ENCODE assay signal across 8 cellular contexts in genomic region chr4:2798399-2799301, GRCh38. TPM values are rescaled to one million over a fixed set of nuclear protein-coding genes. Genes with fewer than 3 reads are reported as not detected.
DNase-seq lines count a peak whose midpoint lies in the region; ATAC-seq, FAIRE-seq and TF ChIP-seq lines count a peak whose summit lies in the region.

No MANE protein-coding gene starts in this region.

- ATAC-seq in HG02759 (IDR thresholded peaks at IDR 0.05; ENCODE audit: unreplicated experiment) (peak; percentile 52), HG03280 (IDR thresholded peaks at IDR 0.05; ENCODE audit: unreplicated experiment) (no peak)

- peaks cover 37 to 66% of the 10 kb centered on the region in 2 donors for H3K4me1 ChIP-seq in breast epithelium
- peaks cover 98% of the 10 kb centered on the region for H3K4me1 ChIP-seq in vagina

- H3K36me3 Mint-ChIP-seq in mesothelial cell of epicardium = no peaks in the 10 kb centered on the region

- DNase-seq in GM12892 (ENCODE audit: insufficient read length) (no peak), RWPE1 (ENCODE audit: low spot score) (no peak), breast epithelium (ENCODE audit: low spot score in 2 of 2) (peak in 1 of 2 donors; percentile 53), mesothelial cell of epicardium (ENCODE audit: low spot score in 2 of 2, unreplicated experiment in 2 of 2) (no peak), vagina (ENCODE audit: extremely low spot score in 2 of 2) (no peak), COLO829 (ENCODE audit: low spot score) (no peak)

- H3K27me3 Mint-ChIP-seq in mesothelial cell of epicardium (ENCODE audit: low read depth) = peaks cover 6% of the 10 kb centered on the region

- CTCF ChIA-PET in RWPE1 (lab: Yijun Ruan, JAX) = interaction anchor here (1.6 kb wide), 1 partner anchor 81 kb away, joined by 3 read pairs; no protein-coding TSS in a partner anchor

- H3K9me3 Mint-ChIP-seq in mesothelial cell of epicardium = no peaks in the 10 kb centered on the region

- peaks cover 40% of the 10 kb centered on the region for H3K4me1 Mint-ChIP-seq in mesothelial cell of epicardium

- H3K27ac ChIP-seq in RWPE1 (peak overlapping the region; percentile 99), breast epithelium (peak overlapping the region; percentile 87), vagina (peak overlapping the region; percentile 90)

- H3K4me3 Mint-ChIP-seq in mesothelial cell of epicardium = peak overlapping the region; percentile 34

- POLR2A ChIA-PET in RWPE1 (lab: Yijun Ruan, JAX; ENCODE audit: low non-redundant PET) = no interaction called here

- H3K9me3 ChIP-seq in breast epithelium (no peaks in the 10 kb centered on the region), vagina (no peaks in the 10 kb centered on the region)

- no peak for TF ChIP-seq POLR2A in GM12892 (IDR thresholded peaks at IDR 0.05; ENCODE audit: low read depth, low read length)
- no peak for TF ChIP-seq POLR2A in breast epithelium (IDR thresholded peaks at IDR 0.05)
- TF ChIP-seq POLR2A in vagina (IDR thresholded peaks at IDR 0.05) = no peak

- TF ChIP-seq CTCF in RWPE1 (conservative IDR thresholded peaks at IDR 0.05; ENCODE audit: low read depth) (no peak), breast epithelium (IDR thresholded peaks at IDR 0.05) (no peak), mesothelial cell of epicardium (IDR thresholded peaks at IDR 0.05; ENCODE audit: unreplicated experiment) (no peak), vagina (IDR thresholded peaks at IDR 0.05) (no peak)

- H3K27me3 ChIP-seq in breast epithelium (no peaks in the 10 kb centered on the region), vagina (no peaks in the 10 kb centered on the region)

- H3K27ac Mint-ChIP-seq in mesothelial cell of epicardium = peak overlapping the region; percentile 70

- FAIRE-seq in GM12892 (lab: Jason Lieb, UNC) = peak; percentile 94

- intact Hi-C loops in breast epithelium (cut with DNase I; ENCODE audit: low total_unique reads) (no loop called here), vagina (cut with DNase I) (no loop called here)

- H3K4me3 ChIP-seq in breast epithelium (peak overlapping the region; percentile 20 to 58 (median 30)), vagina (peak overlapping the region; percentile 3 to 21)

- H3K36me3 ChIP-seq in breast epithelium = no peaks in the 10 kb centered on the region
- no peaks in the 10 kb centered on the region for H3K36me3 ChIP-seq in vagina

RNA-seq across cellular contexts. Expression of gene SH3BP2, which starts 5.8 kb away (rescaled TPM):
- 27.8 TPM for polyA plus RNA-seq in GM12892 (2012; ENCODE audit: missing spikeins)
- total RNA-seq in breast epithelium (10 to 100 TPM; 40.5 to 74.8 (median 59.3) TPM), mesothelial cell of epicardium (72.9 to 79.0 TPM (median 76.7 TPM) in 3 replicates), vagina (102 TPM)

RNA-seq across cellular contexts. Expression of gene TNIP2, which starts 42.5 kb away (rescaled TPM):
- 35.5 TPM for polyA plus RNA-seq in GM12892 (2012; ENCODE audit: missing spikeins)
- total RNA-seq in breast epithelium (10 to 100 TPM; 46.4 to 73.4 (median 64.2) TPM), mesothelial cell of epicardium (23.8 to 25.9 TPM (median 25.0 TPM) in 3 replicates), vagina (57.0 TPM)

RNA-seq across cellular contexts. Expression of gene ADD1, which starts 45.0 kb away (rescaled TPM):
- polyA plus RNA-seq in GM12892 (2012; ENCODE audit: missing spikeins) = 77.1 TPM
- total RNA-seq in breast epithelium = 100 to 1,000 TPM; 161 to 193 (median 181) TPM
- total RNA-seq in mesothelial cell of epicardium = 277 to 297 TPM (median 287 TPM) in 3 replicates
- 228 TPM for total RNA-seq in vagina
